In genomic region chr6:17226766-17227338, GRCh38 we compare ENCODE assay signal across 22 cellular contexts. TPM values are rescaled to one million over a fixed set of nuclear protein-coding genes. Genes with fewer than 3 reads are reported as not detected.
DNase-seq lines count a peak whose midpoint lies in the region; ATAC-seq and TF ChIP-seq lines count a peak whose summit lies in the region.
"Had no signal": no experiment of that assay in that cellular context is flagged by ENCODE, and none has a peak within 500 bp of the region (broad histone marks: within the 10 kb centered on the region; RNA-seq: fewer than 3 reads in every experiment).

No MANE protein-coding gene starts in this region.

- H3K9me3 ChIP-seq in IMR-90 (ENCODE audit: control insufficient read depth, insufficient read depth, low read length) = peaks cover 2% of the 10 kb centered on the region; the same call in 1 of the 2 replicates
- no peaks in the 10 kb centered on the region for H3K9me3 ChIP-seq in Caco-2
- H3K9me3 ChIP-seq: lower lobe of right lung, upper lobe of right lung had no signal

- H2BK15ac ChIP-seq in IMR-90 (ENCODE audit: low read depth, low read length) = no peak overlapping the region

- peaks cover 3% of the 10 kb centered on the region; the same call in 1 of the 2 replicates for H3K4me1 ChIP-seq in IMR-90 (ENCODE audit: control insufficient read depth, insufficient read depth, low read length)
- no peaks in the 10 kb centered on the region for H3K4me1 ChIP-seq in Caco-2
- H3K4me1 ChIP-seq: lower lobe of right lung, upper lobe of right lung had no signal

- H2BK20ac ChIP-seq in IMR-90 (ENCODE audit: low read depth, low read length) = no peak overlapping the region

- no peak overlapping the region for H3K14ac ChIP-seq in IMR-90 (replicated peaks; ENCODE audit: low read depth, low read length)

- H4K8ac ChIP-seq in IMR-90 (ENCODE audit: low read depth in 2 of 2, low read length in 2 of 2) = no peak overlapping the region

- H3K27me3 ChIP-seq in IMR-90 (ENCODE audit: control insufficient read depth, insufficient read depth, low read length) (no peaks in the 10 kb centered on the region; the same call in 1 of the 2 replicates), Caco-2 (replicated peaks; ENCODE audit: control insufficient read depth, insufficient read depth, low read length) (no peaks in the 10 kb centered on the region)
- H3K27me3 ChIP-seq: upper lobe of right lung had no signal

- CTCF ChIA-PET in IMR-90 (lab: Yijun Ruan, JAX) = no interaction called here
- CTCF ChIA-PET in Caco-2 (lab: Charles Lee) = no interaction called here

- H4K5ac ChIP-seq in IMR-90 (ENCODE audit: low read depth, low read length) = no peak overlapping the region

- WGBS in IMR-90 (ENCODE audit: extremely low coverage in 2 of 2, insufficient read length in 1 of 2), 2 experiments = no CpG with 5 or more reads among the region's 4 CpGs

- no peak overlapping the region for H2BK5ac ChIP-seq in IMR-90 (ENCODE audit: low read depth, low read length, poor library complexity, severe bottlenecking)

- H4K20me1 ChIP-seq in IMR-90 (ENCODE audit: insufficient read depth, low read length) = no peaks in the 10 kb centered on the region

- in situ Hi-C loops in IMR-90 (cut with MboI; ENCODE audit: low sequenced_read_pairs) = no loop called here

- dilution Hi-C loops in IMR-90 (cut with HindIII; ENCODE audit: low sequenced_read_pairs, unreplicated experiment) = no loop called here

- H2AK9ac ChIP-seq in IMR-90 (replicated peaks; ENCODE audit: low read depth, low read length, poor library complexity) = no peak overlapping the region

- TF ChIP-seq CTCF in IMR-90 (conservative IDR thresholded peaks at IDR 0.05; ENCODE audit: low read depth, low read length) (no peak), choroid plexus epithelial cell (conservative IDR thresholded peaks at IDR 0.05; ENCODE audit: low read depth, low read length) (no peak), Caco-2 (IDR thresholded peaks at IDR 0.05; ENCODE audit: insufficient read depth in 1 of 2, low read depth in 1 of 2, low read length in 1 of 2, severe bottlenecking in 1 of 2, unreplicated experiment in 1 of 2) (no peak)

- intact Hi-C loops in IMR-90 (cut with micrococcal nuclease) = no loop called here
- intact Hi-C loops in Caco-2 (cut with micrococcal nuclease; ENCODE audit: unreplicated experiment) = no loop called here

- H3K4ac ChIP-seq in IMR-90 (ENCODE audit: low read depth, low read length) = no peak overlapping the region

- H3K27me3 Mint-ChIP-seq in Caco-2 (ENCODE audit: insufficient read depth, unreplicated experiment) = no peaks in the 10 kb centered on the region
- H3K27me3 Mint-ChIP-seq: CD4-positive, CD25-positive, alpha-beta regulatory T cell had no signal

- no peak for TF ChIP-seq POLR2A in IMR-90 (IDR thresholded peaks at IDR 0.05; ENCODE audit: low read depth, low read length)

- no peak overlapping the region for H3K56ac ChIP-seq in IMR-90 (ENCODE audit: extremely low read depth, insufficient read depth, low read length)

- TF ChIP-seq RAD21 in IMR-90 (IDR thresholded peaks at IDR 0.05; ENCODE audit: low read length) = no peak

- H3K4me2 ChIP-seq in IMR-90 (ENCODE audit: low read depth, low read length) = 0 out of 2 replicates have a peak overlapping the region, but pooled peaks have one; percentile 33

- peak; percentile 44 for DNase-seq in Ammon's horn (ENCODE audit: low spot score)
- DNase-seq in IMR-90 = peak; percentile 22
- peak; percentile 10 for DNase-seq in choroid plexus epithelial cell (ENCODE audit: low read depth)
- peak; percentile 12 for DNase-seq in mucosa of gallbladder (ENCODE audit: low spot score)
- DNase-seq in Caco-2 = no peak
- no peak for DNase-seq in NCI-H524 treated with DMSO at 0.1 percent for 48 hours (lab: John Stamatoyannopoulos, UW)
- DNase-seq in stimulated activated CD8-positive, alpha-beta memory T cell treated with anti-CD3 and anti-CD28 coated beads, Interleukin-4, amount 100 ng/mL, for 48 hours = no peak
- DNase-seq: activated CD4-positive, alpha-beta T cell treated with anti-CD3 and anti-CD28 coated beads for 48 hours; activated naive CD4-positive, alpha-beta T cell treated with anti-CD3 and anti-CD28 coated beads, Interleukin-2, amount 50 U/mL, for 16 hours; activated T-cell treated with anti-CD3 and anti-CD28 coated beads, Interleukin-2, amount 50 U/mL, for 72 hours; CD4-positive, CD25-positive, alpha-beta regulatory T cell; DMS 273 treated with DMSO at 0.1 percent for 48 hours; effector CD4-positive, alpha-beta T cell; erythroblast; Karpas-422; lower lobe of right lung; NCI-H1105; NCI-H2029 treated with DMSO at 0.1 percent for 48 hours; right cardiac atrium; stimulated activated CD4-positive, alpha-beta T cell treated with anti-CD3 and anti-CD28 coated beads, Interleukin-12 subunit alpha, Interleukin-12 subunit beta, amount 100 ng/mL, for 4 hours; T-helper 17 cell; upper lobe of right lung had no signal

- H3K36me3 ChIP-seq in IMR-90 (ENCODE audit: control insufficient read depth, insufficient read depth, low read length) (no peaks in the 10 kb centered on the region), Caco-2 (ENCODE audit: control insufficient read depth, insufficient read depth, low read length) (no peaks in the 10 kb centered on the region)
- H3K36me3 ChIP-seq: lower lobe of right lung, upper lobe of right lung had no signal

- no peak overlapping the region for H4K91ac ChIP-seq in IMR-90 (ENCODE audit: insufficient read depth, low read depth, low read length)

- no peaks in the 10 kb centered on the region for H3K9me1 ChIP-seq in IMR-90 (ENCODE audit: insufficient read depth, low read length)

- no peak overlapping the region for H3K27ac ChIP-seq in IMR-90 (ENCODE audit: insufficient read depth, low read length)
- H3K27ac ChIP-seq: lower lobe of right lung, upper lobe of right lung had no signal

- H2AK5ac ChIP-seq in IMR-90 (ENCODE audit: low read depth, low read length) = no peak overlapping the region

- H3K9me3 Mint-ChIP-seq in Caco-2 (ENCODE audit: unreplicated experiment) = no peaks in the 10 kb centered on the region

- H3K4me3 Mint-ChIP-seq in Caco-2 (ENCODE audit: unreplicated experiment) = no peak overlapping the region
- H3K4me3 Mint-ChIP-seq: activated T-cell treated with anti-CD3 and anti-CD28 coated beads, Interleukin-2, amount 50 U/mL, for 72 hours; CD4-positive, CD25-positive, alpha-beta regulatory T cell; T-helper 17 cell had no signal

- BruUV-seq in IMR-90 (replicated peaks; lab: Mats Ljungman, UMichigan) (no TSS peak), Caco-2 (replicated peaks; lab: Mats Ljungman, UMichigan) (no TSS peak)

- no peak for ATAC-seq in IMR-90 (ENCODE audit: low read depth)
- ATAC-seq: activated T-cell treated with anti-CD3 and anti-CD28 coated beads, Interleukin-2, amount 50 U/mL, for 72 hours; lower lobe of right lung; T-helper 17 cell; upper lobe of right lung had no signal

- H3K4me3 ChIP-seq in IMR-90 (ENCODE audit: insufficient read depth, low read depth, low read length) = no peak overlapping the region
- no peak overlapping the region for H3K4me3 ChIP-seq in choroid plexus epithelial cell (ENCODE audit: low read depth, low read length)
- H3K4me3 ChIP-seq in Caco-2 (ENCODE audit: low read depth, low read length) = no peak overlapping the region
- H3K4me3 ChIP-seq: lower lobe of right lung, upper lobe of right lung had no signal

- no peak overlapping the region for H2BK120ac ChIP-seq in IMR-90 (ENCODE audit: low read depth, low read length)

- H3K18ac ChIP-seq in IMR-90 (ENCODE audit: low read depth, low read length) = no peak overlapping the region

- POLR2A ChIA-PET in IMR-90 (lab: Charles Lee; ENCODE audit: unreplicated experiment) = no interaction called here
- POLR2A ChIA-PET in Caco-2 (lab: Charles Lee) = no interaction called here

- H3K9ac ChIP-seq in IMR-90 (ENCODE audit: low read depth, low read length) = no peak overlapping the region

- no peaks in the 10 kb centered on the region for H3K79me1 ChIP-seq in IMR-90 (ENCODE audit: low read depth in 1 of 2, low read length in 2 of 2)

- no peak overlapping the region for H3K27ac Mint-ChIP-seq in Caco-2 (ENCODE audit: unreplicated experiment)
- H3K27ac Mint-ChIP-seq: activated T-cell treated with anti-CD3 and anti-CD28 coated beads, Interleukin-2, amount 50 U/mL, for 72 hours; CD4-positive, CD25-positive, alpha-beta regulatory T cell; T-helper 17 cell had no signal

- H3K36me3 Mint-ChIP-seq in Caco-2 (ENCODE audit: insufficient read depth, unreplicated experiment) = no peaks in the 10 kb centered on the region
- H3K36me3 Mint-ChIP-seq: CD4-positive, CD25-positive, alpha-beta regulatory T cell had no signal

- no peak overlapping the region for H2AFZ ChIP-seq in IMR-90 (replicated peaks; ENCODE audit: low read length, poor library complexity)

- H3K23ac ChIP-seq in IMR-90 (ENCODE audit: low read depth, low read length) = no peak overlapping the region

- H3K4me1 Mint-ChIP-seq in Caco-2 (ENCODE audit: low read depth, unreplicated experiment) = no peaks in the 10 kb centered on the region
- H3K4me1 Mint-ChIP-seq: CD4-positive, CD25-positive, alpha-beta regulatory T cell; T-helper 17 cell had no signal

TF ChIP-seq in IMR-90, 13 proteins besides CTCF, POLR2A, EP300 and RAD21 (continues in another document):
- TF ChIP-seq CHD1 (IDR thresholded peaks at IDR 0.05; ENCODE audit: low read depth, low read length) (no peak), SMC3 (IDR thresholded peaks at IDR 0.05; ENCODE audit: low read depth, low read length) (no peak), BHLHE40 (IDR thresholded peaks at IDR 0.05; ENCODE audit: low read depth, low read length) (no peak), RCOR1 (IDR thresholded peaks at IDR 0.05; ENCODE audit: insufficient replicate concordance, low read length) (no peak), USF2 (IDR thresholded peaks at IDR 0.05; ENCODE audit: low read depth, low read length) (no peak), NFE2L2 (IDR thresholded peaks at IDR 0.05; ENCODE audit: low read depth, low read length) (no peak), FOS (IDR thresholded peaks at IDR 0.05; ENCODE audit: low read depth, low read length) (no peak)

RNA-seq across cellular contexts. Expression of gene RBM24, which starts 54.3 kb away (rescaled TPM):
- total RNA-seq in IMR-90 (2012; rRNA removed) = 4.1 and 6.7 TPM in 2 replicates
- polyA plus RNA-seq in IMR-90 (2012; rRNA removed) = 6.6 and 8.1 TPM in 2 replicates
- polyA plus RNA-seq in IMR-90 (2012; cell fraction: cytosol; rRNA removed) = 3.4 and 9.8 TPM in 2 replicates
- 10.1 and 17.8 TPM in 2 replicates for polyA plus RNA-seq in IMR-90 (2012; cell fraction: nucleus; rRNA removed; ENCODE audit: low replicate concordance)
- total RNA-seq in mucosa of gallbladder = 4.2 TPM
- not detected in 2 replicates for total RNA-seq in Caco-2 (2022)
- total RNA-seq: activated T-cell treated with anti-CD3 and anti-CD28 coated beads, Interleukin-2, amount 50 U/mL, for 72 hours; CD4-positive, CD25-positive, alpha-beta regulatory T cell had no signal
- polyA plus RNA-seq: CD4-positive, CD25-positive, alpha-beta regulatory T cell had no signal

Comparison
In these comparisons a context has a peak if more than half of its experiments do, and no peak if none do; other contexts are left out.
1. DNase-seq: peak in Ammon's horn (single experiment), IMR-90 (single experiment), choroid plexus epithelial cell (single experiment) and mucosa of gallbladder (single experiment); none in Caco-2 (0 of 2), NCI-H524 treated with DMSO at 0.1 percent for 48 hours (single experiment) and stimulated activated CD8-positive, alpha-beta memory T cell treated with anti-CD3 and anti-CD28 coated beads, Interleukin-4, amount 100 ng/mL, for 48 hours (single experiment).